ENCODE assay signal across 9 cellular contexts in the genomic region with DNA sequence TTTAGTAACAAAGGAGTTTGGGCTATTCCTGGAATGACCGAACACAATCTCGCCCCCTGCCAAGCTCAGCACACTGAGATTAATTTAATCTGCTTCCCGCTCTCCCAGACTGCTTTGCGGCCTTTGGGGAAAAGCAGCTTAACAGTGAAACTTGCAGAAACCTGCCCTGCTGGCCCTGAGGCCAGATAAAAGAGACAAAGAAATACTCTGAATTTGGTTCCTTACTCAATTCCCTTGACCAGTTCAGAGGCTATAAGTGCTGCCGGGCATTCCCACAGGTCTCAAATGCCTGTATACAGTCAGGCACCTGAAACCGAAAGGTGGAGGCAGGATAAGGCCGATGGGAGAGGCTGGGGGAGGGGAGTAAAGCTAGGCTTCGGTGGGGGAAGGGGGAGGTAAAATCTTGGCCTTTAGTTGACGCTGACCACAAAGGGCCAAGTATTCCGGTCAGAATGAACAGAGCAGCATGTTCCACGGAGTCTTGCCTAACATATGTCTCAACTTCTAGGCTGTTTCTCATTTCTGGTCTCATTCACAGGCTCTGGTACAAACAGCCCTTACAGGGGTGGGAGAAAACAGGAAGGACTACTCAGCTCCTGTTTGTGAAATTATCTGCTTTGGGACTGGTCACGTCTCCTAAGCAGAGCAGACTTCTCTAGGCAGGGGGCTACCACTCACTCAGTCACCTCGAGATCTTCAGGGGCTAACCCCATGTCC. TPM values are rescaled to one million over a fixed set of nuclear protein-coding genes. Genes with fewer than 3 reads are reported as not detected.
A peak's percentile ranks its signal among the peaks of the same experiment; 100 is the strongest.
DNase-seq lines count a peak whose midpoint lies in the region; ATAC-seq and TF ChIP-seq lines count a peak whose summit lies in the region.
"Had no signal": no experiment of that assay in that cellular context is flagged by ENCODE, and none has a peak within 500 bp of the region (broad histone marks: within the 10 kb centered on the region; RNA-seq: fewer than 3 reads in every experiment).

No MANE protein-coding gene starts in this region.

- H3K4me3 ChIP-seq in A673 (ENCODE audit: low read depth, low read length, poor library complexity, severe bottlenecking) (peak overlapping the region; percentile 0), mucosa of descending colon (no peak overlapping the region), MM.1S (ENCODE audit: low read length) (no peak overlapping the region)

- POLR2A ChIA-PET in A673 (lab: Charles Lee; ENCODE audit: low non-redundant PET): no interaction called here

- peak; percentile 79 for DNase-seq in A673 (ENCODE audit: low spot score)
- DNase-seq in NCI-H82 (lab: John Stamatoyannopoulos, UW): peak; percentile 95
- DNase-seq in effector memory CD8-positive, alpha-beta T cell: no peak
- DNase-seq in mucosa of descending colon: no peak
- DNase-seq in MM.1S: no peak
- DNase-seq in erythroblast (lab: John Stamatoyannopoulos, UW): no peak
- DNase-seq in H4 (ENCODE audit: low spot score): no peak

- H3F3A ChIP-seq in MM.1S (ENCODE audit: insufficient read depth, low read length): no peaks in the 10 kb centered on the region

- no peak for TF ChIP-seq POLR2A in erythroblast (IDR thresholded peaks at IDR 0.05; ENCODE audit: low read length)

- peaks cover 73% of the 10 kb centered on the region for H3K4me1 ChIP-seq in A673 (ENCODE audit: insufficient read depth, low read length, poor library complexity, severe bottlenecking)
- H3K4me1 ChIP-seq in mucosa of descending colon (ENCODE audit: low read depth): peaks cover 80% of the 10 kb centered on the region
- no peaks in the 10 kb centered on the region for H3K4me1 ChIP-seq in MM.1S (ENCODE audit: low read length)

- intact Hi-C loops in A673 (cut with micrococcal nuclease; ENCODE audit: unreplicated experiment) (no loop called here), mucosa of descending colon (cut with DNase I, micrococcal nuclease) (no loop called here)

- H3K9me2 ChIP-seq in MM.1S (replicated peaks; ENCODE audit: insufficient read depth, low read length): no peaks in the 10 kb centered on the region

- ATAC-seq in effector memory CD8-positive, alpha-beta T cell (replicated peaks): no peak
- ATAC-seq in mucosa of descending colon: peak; percentile 25
- ATAC-seq in GM19035 (IDR thresholded peaks at IDR 0.05; ENCODE audit: unreplicated experiment): no peak

- no TSS peak for BruUV-seq in A673 (replicated peaks; lab: Mats Ljungman, UMichigan)

- H3K27me3 ChIP-seq in A673 (replicated peaks; ENCODE audit: insufficient read depth, low read depth, low read length, poor library complexity) (no peaks in the 10 kb centered on the region), MM.1S (replicated peaks; ENCODE audit: insufficient read depth, low read length) (no peaks in the 10 kb centered on the region)

- H3K9me3 Mint-ChIP-seq in effector memory CD8-positive, alpha-beta T cell: no peaks in the 10 kb centered on the region

- H3K4me1 Mint-ChIP-seq in effector memory CD8-positive, alpha-beta T cell (ENCODE audit: low read depth in 2 of 2): peaks cover 32 to 33% of the 10 kb centered on the region in 2 donors

- H3K4me3 Mint-ChIP-seq in effector memory CD8-positive, alpha-beta T cell: no peak overlapping the region

- no peaks in the 10 kb centered on the region for H3K9me3 ChIP-seq in A673 (ENCODE audit: low read depth, low read length, poor library complexity, severe bottlenecking)
- no peaks in the 10 kb centered on the region for H3K9me3 ChIP-seq in mucosa of descending colon
- H3K9me3 ChIP-seq in MM.1S (replicated peaks; ENCODE audit: insufficient read depth, low read length): no peaks in the 10 kb centered on the region

- TF ChIP-seq CTCF in A673 (conservative IDR thresholded peaks at IDR 0.05; ENCODE audit: low read depth, low read length) (no peak), mucosa of descending colon (IDR thresholded peaks at IDR 0.05) (no peak), MM.1S (IDR thresholded peaks at IDR 0.05; ENCODE audit: low read length) (no peak)

- no peak overlapping the region for H2AFZ ChIP-seq in MM.1S (ENCODE audit: low read length)

- CTCF ChIA-PET in A673 (lab: Charles Lee): interaction anchor here (0.6 to 1.4 kb wide), 3 partner anchors 15 to 274 kb away, joined by 3 to 5 read pairs (median 4); no protein-coding TSS in a partner anchor

- no peak overlapping the region for H3K4me2 ChIP-seq in MM.1S (ENCODE audit: low read depth, low read length)

- peaks cover 14% of the 10 kb centered on the region for H3K36me3 Mint-ChIP-seq in effector memory CD8-positive, alpha-beta T cell (ENCODE audit: insufficient read depth)

- H3K9ac ChIP-seq in MM.1S (ENCODE audit: low read length): no peak overlapping the region

- peak overlapping the region; percentile 85 for H3K27ac ChIP-seq in A673 (ENCODE audit: low read depth, low read length, poor library complexity, severe bottlenecking)
- no peak overlapping the region for H3K27ac ChIP-seq in MM.1S (ENCODE audit: low read length)

- no peaks in the 10 kb centered on the region for H3K27me3 Mint-ChIP-seq in effector memory CD8-positive, alpha-beta T cell

- 0 out of 2 replicates have a peak, but pooled peaks cover 6% of the 10 kb centered on the region for H4K20me1 ChIP-seq in MM.1S (ENCODE audit: insufficient read depth, low read length)

- peak overlapping the region; percentile 2 to 57 for H3K27ac Mint-ChIP-seq in effector memory CD8-positive, alpha-beta T cell

- H3K36me3 ChIP-seq in A673 (ENCODE audit: insufficient read depth, low read length, poor library complexity, severe bottlenecking) (peaks cover 28% of the 10 kb centered on the region), mucosa of descending colon (ENCODE audit: low read depth) (no peaks in the 10 kb centered on the region), MM.1S (replicated peaks; ENCODE audit: insufficient read depth, low read length) (no peaks in the 10 kb centered on the region)

- H3K79me2 ChIP-seq in MM.1S (ENCODE audit: low read length): peaks cover 46% of the 10 kb centered on the region; the same call in 1 of the 2 replicates

RNA-seq across cellular contexts. Expression of gene A3GALT2, which starts 17.8 kb away (rescaled TPM):
- 0.39 TPM in 1 of 2 replicates, not detected in the other for total RNA-seq in A673 (2021)
- total RNA-seq in mucosa of descending colon: not detected
- total RNA-seq in H4 (2014; rRNA removed; shearing (Covaris generic)): not detected in 2 replicates
- total RNA-seq: T-helper 1 cell treated with Interleukin-12 subunit alpha and Interleukin-12 subunit beta and Interleukin-4 antibody, amounts not matched to agents 30 ng/mL and 1 ng/mL, for 36 hours had no signal

Comparison
In these comparisons a context has a peak if more than half of its experiments do, and no peak if none do; other contexts are left out.
1. DNase-seq: peak in A673 (single experiment) and NCI-H82 (single experiment); none in effector memory CD8-positive, alpha-beta T cell (0 of 3), mucosa of descending colon (0 of 3), MM.1S (single experiment), erythroblast (0 of 2) and H4 (single experiment).